In genomic region chr2:206765242-206766056, GRCh38 we compare ENCODE assay signal across 8 cellular contexts. TPM values are rescaled to one million over a fixed set of nuclear protein-coding genes. Genes with fewer than 3 reads are reported as not detected.
A peak's percentile ranks its signal among the peaks of the same experiment; 100 is the strongest.
DNase-seq lines count a peak whose midpoint lies in the region; ATAC-seq and TF ChIP-seq lines count a peak whose summit lies in the region.

FASTKD2 (plus strand) TSS chr2:206765606; CDS start chr2:206766694, 1,088 bp downstream.
MDH1B (minus strand) TSS chr2:206765328; CDS start chr2:206765271, 57 bp downstream.

- H3K36me3 ChIP-seq in OCI-LY7 (ENCODE audit: insufficient read depth, low read length), result peaks cover 37% of the 10 kb centered on the region

- peak within 1 kb of the TSS; percentile 90 for H2AFZ ChIP-seq in OCI-LY7 (ENCODE audit: low read length)

- H3K27ac ChIP-seq in OCI-LY7 (ENCODE audit: low read depth, low read length, poor library complexity, severe bottlenecking), result peak within 1 kb of the TSS; percentile 60

- H3K4me3 ChIP-seq in OCI-LY7 (ENCODE audit: low read depth, low read length, poor library complexity, severe bottlenecking), result peak within 1 kb of the TSS; percentile 77

- CTCF ChIA-PET in OCI-LY7 (lab: Charles Lee; ENCODE audit: unreplicated experiment), result no interaction called here

- BruUV-seq in OCI-LY7 (replicated peaks; lab: Mats Ljungman, UMichigan), result no TSS peak

- TF ChIP-seq CTCF in OCI-LY7 (conservative IDR thresholded peaks at IDR 0.05; ENCODE audit: low read length), result no peak

- peaks cover 25% of the 10 kb centered on the region; the same call in 1 of the 2 replicates for H3K79me2 ChIP-seq in OCI-LY7 (ENCODE audit: insufficient read depth, low read depth, low read length)

- H3K9me3 ChIP-seq in OCI-LY7 (ENCODE audit: low read length), result no peaks in the 10 kb centered on the region

- H4K20me1 ChIP-seq in OCI-LY7 (ENCODE audit: insufficient read depth, low read length), result no peaks in the 10 kb centered on the region

- DNase-seq in DMS 273 (lab: John Stamatoyannopoulos, UW; ENCODE audit: unreplicated experiment), result peak; percentile 91
- peak; percentile 45 for DNase-seq in HuH-7.5 (ENCODE audit: low spot score)
- DNase-seq in OCI-LY7 (ENCODE audit: low spot score), result peak; percentile 90
- peak; percentile 83 for DNase-seq in activated T-cell treated with anti-CD3 and anti-CD28 coated beads for 48 hours (ENCODE audit: low read depth)
- DNase-seq in erythroblast (lab: John Stamatoyannopoulos, UW), result peak; percentile 93 to 96
- DNase-seq in mucosa of gallbladder (ENCODE audit: low spot score), result peak; percentile 90
- DNase-seq in stimulated activated CD8-positive, alpha-beta memory T cell treated with anti-CD3 and anti-CD28 coated beads, Interleukin-4, amount 100 ng/mL, for 24 hours (ENCODE audit: low read depth), result peak; percentile 77

- no peaks in the 10 kb centered on the region for H3K9me2 ChIP-seq in OCI-LY7 (ENCODE audit: insufficient read depth, low read length)

- peaks cover 19% of the 10 kb centered on the region for H3K4me1 ChIP-seq in OCI-LY7 (ENCODE audit: insufficient read depth, low read length, poor library complexity, severe bottlenecking)

- POLR2A ChIA-PET in OCI-LY7 (lab: Charles Lee), result interaction anchor here (0.7 to 1.3 kb wide), 9 partner anchors 9 to 1005 kb away, joined by 3 to 8 read pairs (median 3); partner anchors contain the start of gene FZD5

- intact Hi-C loops in OCI-LY7 (cut with micrococcal nuclease; ENCODE audit: unreplicated experiment), result loop anchor here (10.0 kb wide), 1 partner anchor 611 kb away; the partner anchor contains the start of genes EEF1B2 and NDUFS1

- H3K4me2 ChIP-seq in OCI-LY7 (ENCODE audit: low read length), result peak within 1 kb of the TSS; percentile 68

- ATAC-seq in GM21526 (IDR thresholded peaks at IDR 0.05; ENCODE audit: low FRiP score, unreplicated experiment), result peak; percentile 94

- TF ChIP-seq POLR2A in erythroblast (IDR thresholded peaks at IDR 0.05; ENCODE audit: low read length), result peak; percentile 94

RNA-seq across cellular contexts. Expression of gene FASTKD2, which starts in this region (rescaled TPM):
- total RNA-seq in OCI-LY7 (2014; rRNA removed; shearing (Covaris generic)), result 17.0 and 18.3 TPM in 2 replicates
- total RNA-seq in OCI-LY7 (2022), result 19.0 and 20.9 TPM in 2 replicates
- total RNA-seq in mucosa of gallbladder, result 16.9 TPM

RNA-seq across cellular contexts. Expression of gene MDH1B, which starts in this region (rescaled TPM):
- 0.23 and 0.28 TPM in 2 replicates for total RNA-seq in OCI-LY7 (2014; rRNA removed; shearing (Covaris generic))
- 0.19 and 0.37 TPM in 2 replicates for total RNA-seq in OCI-LY7 (2022)
- 2.4 TPM for total RNA-seq in mucosa of gallbladder

Comparison
In these comparisons a context has a peak if more than half of its experiments do, and no peak if none do; other contexts are left out.
1. Peak in every context shown above with its lines: DNase-seq, ATAC-seq, H3K4me3 ChIP-seq and H3K27ac ChIP-seq.